Comparison of ENCODE assay signal across 1 cellular context in the genomic region with DNA sequence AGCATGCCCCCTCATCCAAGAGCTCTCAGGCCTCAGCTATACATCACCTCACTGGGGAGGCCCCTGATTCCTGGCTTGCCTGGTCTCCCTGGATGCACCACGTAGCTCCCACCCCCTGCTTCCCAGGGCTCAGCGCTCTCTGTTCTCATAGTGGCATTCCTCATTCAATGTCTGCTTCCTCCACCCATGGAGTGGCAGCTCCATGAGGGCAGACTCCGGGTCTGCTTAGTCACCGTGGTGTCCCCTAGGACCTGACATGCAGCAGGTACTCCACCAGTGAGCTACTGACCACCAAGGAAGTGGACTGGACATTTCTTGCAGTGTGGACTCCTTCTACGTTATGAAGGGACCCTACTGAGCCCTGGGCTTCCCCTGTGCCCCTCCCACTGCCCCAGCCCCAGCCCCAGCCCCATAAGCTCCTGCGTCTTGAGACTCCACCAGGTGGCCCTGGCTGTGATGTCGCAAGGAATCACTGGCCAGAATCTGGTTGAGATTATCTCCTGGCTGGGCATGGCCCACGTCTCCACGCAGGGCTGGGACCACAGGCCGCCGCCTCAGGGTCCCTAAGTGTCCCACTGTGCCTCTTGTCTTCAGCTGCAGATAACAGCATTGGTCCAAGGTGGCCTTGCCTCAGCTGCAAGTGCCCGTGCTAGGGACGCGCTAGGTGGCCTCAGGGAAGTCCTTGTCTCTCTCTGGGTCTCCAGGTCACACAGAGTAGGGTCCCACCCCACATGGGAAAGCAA.
TF ChIP-seq lines count a peak whose summit lies in the region.

No MANE protein-coding gene starts in this region.

TF ChIP-seq in IMR-90, 13 proteins besides CTCF, POLR2A, EP300 and RAD21:
- TF ChIP-seq CEBPB (IDR thresholded peaks at IDR 0.05; ENCODE audit: low read depth, low read length) (no peak), MAZ (IDR thresholded peaks at IDR 0.05; ENCODE audit: borderline replicate concordance, low read depth, low read length) (no peak), RCOR1 (IDR thresholded peaks at IDR 0.05; ENCODE audit: insufficient replicate concordance, low read length) (no peak), SMC3 (IDR thresholded peaks at IDR 0.05; ENCODE audit: low read depth, low read length) (no peak), MAFK (IDR thresholded peaks at IDR 0.05; ENCODE audit: low read depth, low read length) (no peak), FOS (IDR thresholded peaks at IDR 0.05; ENCODE audit: low read depth, low read length) (no peak), RFX5 (IDR thresholded peaks at IDR 0.05; ENCODE audit: low read depth, low read length) (no peak), BHLHE40 (IDR thresholded peaks at IDR 0.05; ENCODE audit: low read depth, low read length) (no peak), NFE2L2 (IDR thresholded peaks at IDR 0.05; ENCODE audit: low read depth, low read length) (no peak), MXI1 (IDR thresholded peaks at IDR 0.05; ENCODE audit: borderline replicate concordance, low read depth, low read length) (no peak), CHD1 (IDR thresholded peaks at IDR 0.05; ENCODE audit: low read depth, low read length) (no peak)
- TF ChIP-seq, protein P1, sequence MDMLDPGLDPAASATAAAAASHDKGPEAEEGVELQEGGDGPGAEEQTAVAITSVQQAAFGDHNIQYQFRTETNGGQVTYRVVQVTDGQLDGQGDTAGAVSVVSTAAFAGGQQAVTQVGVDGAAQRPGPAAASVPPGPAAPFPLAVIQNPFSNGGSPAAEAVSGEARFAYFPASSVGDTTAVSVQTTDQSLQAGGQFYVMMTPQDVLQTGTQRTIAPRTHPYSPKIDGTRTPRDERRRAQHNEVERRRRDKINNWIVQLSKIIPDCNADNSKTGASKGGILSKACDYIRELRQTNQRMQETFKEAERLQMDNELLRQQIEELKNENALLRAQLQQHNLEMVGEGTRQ (IDR thresholded peaks at IDR 0.05; ENCODE audit: low read depth, low read length) = no peak
- TF ChIP-seq, protein P2, sequence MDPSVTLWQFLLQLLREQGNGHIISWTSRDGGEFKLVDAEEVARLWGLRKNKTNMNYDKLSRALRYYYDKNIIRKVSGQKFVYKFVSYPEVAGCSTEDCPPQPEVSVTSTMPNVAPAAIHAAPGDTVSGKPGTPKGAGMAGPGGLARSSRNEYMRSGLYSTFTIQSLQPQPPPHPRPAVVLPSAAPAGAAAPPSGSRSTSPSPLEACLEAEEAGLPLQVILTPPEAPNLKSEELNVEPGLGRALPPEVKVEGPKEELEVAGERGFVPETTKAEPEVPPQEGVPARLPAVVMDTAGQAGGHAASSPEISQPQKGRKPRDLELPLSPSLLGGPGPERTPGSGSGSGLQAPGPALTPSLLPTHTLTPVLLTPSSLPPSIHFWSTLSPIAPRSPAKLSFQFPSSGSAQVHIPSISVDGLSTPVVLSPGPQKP (IDR thresholded peaks at IDR 0.05; ENCODE audit: borderline replicate concordance, low read depth, low read length) = no peak
